ENCODE assay signal across 17 cellular contexts in genomic region chr3:173889522-173890055, GRCh38.
"Had no signal": no experiment of that assay in that cellular context is flagged by ENCODE, and none has a peak within 500 bp of the region (broad histone marks: within the 10 kb centered on the region; RNA-seq: fewer than 3 reads in every experiment).

No MANE protein-coding gene starts in this region.

- H3K9me3 Mint-ChIP-seq: memory B cell, nephron had no signal

- H3K27me3 Mint-ChIP-seq: activated naive CD4-positive, alpha-beta T cell treated with anti-CD3 and anti-CD28 coated beads, Interleukin-2, amount 50 U/mL, for 24 hours; memory B cell; T-helper 17 cell had no signal

- H3K27ac Mint-ChIP-seq: activated naive CD4-positive, alpha-beta T cell treated with anti-CD3 and anti-CD28 coated beads, Interleukin-2, amount 50 U/mL, for 24 hours; memory B cell; nephron; T-helper 17 cell had no signal

- FAIRE-seq: bronchial epithelial cell, colon had no signal

- H3K4me3 ChIP-seq: esophagus squamous epithelium, heart left ventricle, left lung, sigmoid colon had no signal

- H3K36me3 ChIP-seq: esophagus squamous epithelium, heart left ventricle, left lung, sigmoid colon had no signal

- H3K4me1 ChIP-seq: esophagus squamous epithelium, heart left ventricle, left lung had no signal

- H3K4me1 Mint-ChIP-seq: activated naive CD4-positive, alpha-beta T cell treated with anti-CD3 and anti-CD28 coated beads, Interleukin-2, amount 50 U/mL, for 24 hours; memory B cell; T-helper 17 cell had no signal

- H3K27ac ChIP-seq: esophagus squamous epithelium, foreskin keratinocyte, heart left ventricle, left lung, sigmoid colon had no signal

- H3K4me3 Mint-ChIP-seq: activated naive CD4-positive, alpha-beta T cell treated with anti-CD3 and anti-CD28 coated beads, Interleukin-2, amount 50 U/mL, for 24 hours; memory B cell; nephron; T-helper 17 cell had no signal

- ATAC-seq: foreskin keratinocyte, heart left ventricle, left lung, T-helper 17 cell had no signal

- H3K27me3 ChIP-seq: esophagus squamous epithelium, foreskin keratinocyte, left lung, sigmoid colon had no signal

- H3K36me3 Mint-ChIP-seq: activated naive CD4-positive, alpha-beta T cell treated with anti-CD3 and anti-CD28 coated beads, Interleukin-2, amount 50 U/mL, for 24 hours; memory B cell had no signal

- DNase-seq: activated CD4-positive, CD25-positive, alpha-beta regulatory T cell; activated T-cell treated with anti-CD3 and anti-CD28 coated beads, Interleukin-2, amount 50 U/mL, for 1 hour; amygdala; esophagus squamous epithelium; foreskin keratinocyte; heart left ventricle; islet precursor cell; left lung; sigmoid colon; stimulated activated naive CD4-positive, alpha-beta T cell; T-helper 17 cell; trophoblast cell had no signal

- H3K9me3 ChIP-seq: esophagus squamous epithelium, heart left ventricle, left lung, sigmoid colon had no signal
